21 cellular contexts compared by ENCODE assay signal in the genomic region with DNA sequence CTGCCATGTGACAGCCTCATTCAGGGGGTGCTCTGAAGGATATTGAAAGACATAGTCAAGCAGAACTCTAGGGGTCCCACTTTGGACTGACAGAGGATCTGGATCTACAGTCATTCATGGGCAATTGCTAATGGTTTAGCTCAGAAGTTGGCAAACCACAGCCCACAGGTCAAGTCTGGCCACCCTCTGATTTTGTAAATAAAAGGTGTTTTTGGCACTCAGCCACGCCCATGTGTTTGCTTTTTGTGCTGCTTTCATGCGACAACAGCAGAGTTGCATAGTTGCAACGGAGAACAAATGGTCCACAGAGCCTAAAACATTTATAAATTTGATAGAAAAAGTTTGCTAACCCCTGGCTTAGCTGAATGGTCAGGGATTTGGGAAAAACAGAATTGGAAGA. TPM values are rescaled to one million over a fixed set of nuclear protein-coding genes. Genes with fewer than 3 reads are reported as not detected.
DNase-seq lines count a peak whose midpoint lies in the region; ATAC-seq, FAIRE-seq and TF ChIP-seq lines count a peak whose summit lies in the region.
"Had no signal": no experiment of that assay in that cellular context is flagged by ENCODE, and none has a peak within 500 bp of the region (broad histone marks: within the 10 kb centered on the region; RNA-seq: fewer than 3 reads in every experiment).

No MANE protein-coding gene starts in this region.

- TF ChIP-seq RAD21 in K562 (CRISPR knock-in tag; conservative IDR thresholded peaks at IDR 0.05 in 1 of 2, IDR thresholded peaks at IDR 0.05 in 1 of 2), result no peak

- H3K4me1 ChIP-seq in BLaER1 treated with 17β-estradiol and CSF1 and Interleukin-3, amounts not matched to agents 10 nM and 100 nM, result peaks cover 22 to 77% (median 66%) of the 10 kb centered on the region in 10 experiments
- H3K4me1 ChIP-seq in K562 (replicated peaks in 1 of 2; ENCODE audit: control insufficient read depth in 2 of 2, insufficient read depth in 2 of 2, low read length in 2 of 2), result peaks cover 8% of the 10 kb centered on the region in 2 experiments; a peak in 3 of 5 replicates
- H3K4me1 ChIP-seq: HAP-1 had no signal

- no peak for TF ChIP-seq EP300 in K562 (IDR thresholded peaks at IDR 0.05; ENCODE audit: low read length)

- intact Hi-C loops in K562 (cut with micrococcal nuclease), result no loop called here

- POLR2A ChIA-PET in K562 (lab: Yijun Ruan, JAX), result interaction anchor here (1.8 kb wide), 1 partner anchor 10 kb away, joined by 5 read pairs; no protein-coding TSS in a partner anchor

- no peaks in the 10 kb centered on the region for H3K27me3 ChIP-seq in BLaER1 treated with 17β-estradiol and CSF1 and Interleukin-3, amounts not matched to agents 10 nM and 100 nM
- peaks cover 24 to 60% of the 10 kb centered on the region in 2 experiments for H3K27me3 ChIP-seq in K562 (ENCODE audit: control insufficient read depth in 2 of 2, insufficient read depth in 2 of 2, low read length in 2 of 2)
- H3K27me3 ChIP-seq: Peyer's patch had no signal

- TF ChIP-seq CTCF in C4-2B (conservative IDR thresholded peaks at IDR 0.05), result no peak
- no peak for TF ChIP-seq CTCF in K562 (IDR thresholded peaks at IDR 0.05 in 2 of 3, conservative IDR thresholded peaks at IDR 0.05 in 1 of 3; ENCODE audit: insufficient read depth in 2 of 3, low read depth in 1 of 3, low read length in 3 of 3)

- H3K9me1 ChIP-seq in K562 (ENCODE audit: control insufficient read depth, insufficient read depth, low read length), result no peaks in the 10 kb centered on the region

- H2AFZ ChIP-seq in K562 (ENCODE audit: low read depth, low read length), result no peak overlapping the region
- H2AFZ ChIP-seq: GM23338 had no signal

- BruUV-seq in K562 (replicated peaks; lab: Mats Ljungman, UMichigan), result no TSS peak

- H3K36me3 ChIP-seq in BLaER1 treated with 17β-estradiol and CSF1 and Interleukin-3, amounts not matched to agents 10 nM and 100 nM, result no peaks in the 10 kb centered on the region
- H3K36me3 ChIP-seq in K562 (ENCODE audit: control insufficient read depth, insufficient read depth, low read length), result no peaks in the 10 kb centered on the region
- H3K36me3 ChIP-seq: HAP-1, Peyer's patch had no signal

- no peak overlapping the region for H3K4me3 ChIP-seq in BLaER1 treated with 17β-estradiol and CSF1 and Interleukin-3, amounts not matched to agents 10 nM and 100 nM
- no peak overlapping the region for H3K4me3 ChIP-seq in K562
- H3K4me3 ChIP-seq: GM23338, HAP-1, Peyer's patch had no signal

- no peak for TF ChIP-seq POLR2A in K562 (conservative IDR thresholded peaks at IDR 0.05)

- peaks cover 13 to 41% (median 29%) of the 10 kb centered on the region in 11 experiments for H3K9me3 ChIP-seq in BLaER1 treated with 17β-estradiol and CSF1 and Interleukin-3, amounts not matched to agents 10 nM and 100 nM (replicated peaks in 1 of 11)
- no peaks in the 10 kb centered on the region for H3K9me3 ChIP-seq in K562 (replicated peaks; ENCODE audit: control insufficient read depth, insufficient read depth, low read depth, low read length)
- H3K9me3 ChIP-seq: Peyer's patch, SK-N-SH had no signal

- H3K27ac ChIP-seq in BLaER1 treated with 17β-estradiol and CSF1 and Interleukin-3, amounts not matched to agents 10 nM and 100 nM, result no peak overlapping the region
- H3K27ac ChIP-seq in C4-2B (peak overlapping the region; percentile 18; the same call in 1 of the 2 replicates), K562 (ENCODE audit: extremely low read depth, low read depth, low read length) (no peak overlapping the region)
- H3K27ac ChIP-seq: HL-60, Peyer's patch had no signal

- H3K79me2 ChIP-seq in K562 (ENCODE audit: control insufficient read depth, insufficient read depth, low read length), result no peaks in the 10 kb centered on the region

- in situ Hi-C loops in K562 (cut with MboI), result no loop called here

- H3K4me2 ChIP-seq in BLaER1 treated with 17β-estradiol and CSF1 and Interleukin-3, amounts not matched to agents 10 nM and 100 nM, result peak overlapping the region in 10 of 11 experiments; percentile 21 to 95 (median 53); a peak in 14 of 22 replicates
- no peak overlapping the region; the same call in 1 of the 2 replicates for H3K4me2 ChIP-seq in K562 (ENCODE audit: insufficient read depth, low read length)
- H3K4me2 ChIP-seq: GM23338, SK-N-SH had no signal

- DNase-seq in NCI-H748 (lab: John Stamatoyannopoulos, UW; ENCODE audit: unreplicated experiment) (peak; percentile 52), K562 (ENCODE audit: extremely low read depth in 1 of 4, low spot score in 3 of 4) (no peak), NAMALWA (ENCODE audit: low spot score) (no peak), SK-N-DZ (ENCODE audit: low spot score) (no peak)
- DNase-seq: DMS153, Karpas-422, NCI-H1694 treated with DMSO at 0.1 percent for 48 hours, NCI-H2081, NCI-H510A treated with DMSO at 0.1 percent for 48 hours, NCI-H82, Peyer's patch, SIG-M5, SK-N-SH, SW 1271, T-helper 9 cell had no signal

- CTCF ChIA-PET in K562 (lab: Yijun Ruan, JAX; ENCODE audit: low intra/inter-chr PET ratio), result no interaction called here

- no peak for FAIRE-seq in K562 (lab: Jason Lieb, UNC)

- no peak overlapping the region for H3K9ac ChIP-seq in BLaER1 treated with 17β-estradiol and CSF1 and Interleukin-3, amounts not matched to agents 10 nM and 100 nM
- no peak overlapping the region for H3K9ac ChIP-seq in K562 (ENCODE audit: insufficient read depth in 1 of 2, low read depth in 2 of 2, low read length in 2 of 2)
- H3K9ac ChIP-seq: SK-N-SH had no signal

- ATAC-seq in K562, result no peak
- no peak for ATAC-seq in GM19351 (IDR thresholded peaks at IDR 0.05; ENCODE audit: unreplicated experiment)
- ATAC-seq: GM23338 had no signal

- H4K20me1 ChIP-seq in BLaER1 treated with 17β-estradiol and CSF1 and Interleukin-3, amounts not matched to agents 10 nM and 100 nM, result no peaks in the 10 kb centered on the region
- no peaks in the 10 kb centered on the region for H4K20me1 ChIP-seq in K562 (replicated peaks; ENCODE audit: control insufficient read depth, insufficient read depth, low read length)

- WGBS in K562 (ENCODE audit: insufficient coverage, low coverage, missing lambda C conversion rate), result 14% methylated on average over 3 of the region's 3 CpGs

TF ChIP-seq in K562, 482 proteins besides CTCF, POLR2A, EP300 and RAD21:
- peak; percentile 49 for TF ChIP-seq NFIC (IDR thresholded peaks at IDR 0.05)
- no peak for TF ChIP-seq PCBP1 (IDR thresholded peaks at IDR 0.05; ENCODE audit: low read depth, low read length, poor library complexity, severe bottlenecking)
- no peak for TF ChIP-seq NBN (IDR thresholded peaks at IDR 0.05; ENCODE audit: low read depth)
- no peak for TF ChIP-seq ZNF316 (IDR thresholded peaks at IDR 0.05)

RNA-seq across cellular contexts. Expression of a gene that starts 41.7 kb away (rescaled TPM):
- 33.5 and 109 TPM in 2 replicates for total RNA-seq in K562 (2011; cell fraction: chromatin; rRNA removed; ENCODE audit: low replicate concordance)
- total RNA-seq in K562 (2011; cell fraction: nucleolus; rRNA removed), result 69.5 and 71.5 TPM in 2 replicates
- total RNA-seq in K562 (2011; cell fraction: nucleoplasm; rRNA removed), result 35.5 and 40.0 TPM in 2 replicates
- total RNA-seq in K562 (2014; rRNA removed) (19.1 and 23.0 TPM in 2 replicates), K562 (2014; rRNA removed; fragmentation: Illumina TruSeq; extraction: Trizol) (4.5 and 7.2 TPM in 2 replicates), K562 (2015; rRNA removed; fragmentation: Illumina TruSeq; extraction: Trizol) (13.3 and 15.6 TPM in 2 replicates), K562 (2021) (20.4 and 23.8 TPM in 2 replicates)
- polyA plus RNA-seq in K562 (2011; rRNA removed) (9.8 and 12.0 TPM in 2 replicates), K562 (2014; fragmentation: Illumina TruSeq; extraction: Trizol) (6.7 and 10.2 TPM in 2 replicates), K562 (2014; fragmentation: Nextera tagmentation; extraction: Ambion mirVana) (under 1 TPM; 0.15 to 0.27 TPM), K562 (2014; rRNA removed) (16.0 and 17.3 TPM in 2 replicates)
- polyA plus RNA-seq in K562 (2011; cell fraction: cytosol; rRNA removed), result 8.3 and 20.1 TPM in 2 replicates
- polyA plus RNA-seq in K562 (2011; cell fraction: nucleus; rRNA removed), result 42.6 and 76.4 TPM in 2 replicates
- 16.0 and 24.3 TPM in 2 replicates for polyA plus RNA-seq in K562 (2012)
- 4.6 and 9.7 TPM in 2 replicates for polyA minus RNA-seq in K562 (2011; rRNA and poly(A)+ RNA removed)
- 13.5 and 19.8 TPM in 2 replicates for polyA minus RNA-seq in K562 (2011; cell fraction: cytosol; rRNA and poly(A)+ RNA removed)
- polyA minus RNA-seq in K562 (2011; cell fraction: nucleus; rRNA and poly(A)+ RNA removed), result 24.9 and 30.8 TPM in 2 replicates
- polyA plus RNA-seq in SK-N-DZ (2014; cell fraction: cytosol; rRNA removed), result 10.3 and 11.4 TPM in 2 replicates
- 15.5 and 24.3 TPM in 2 replicates for polyA plus RNA-seq in SK-N-DZ (2014; cell fraction: nucleus; rRNA removed)
